8 cellular contexts compared by ENCODE assay signal in the genomic region with DNA sequence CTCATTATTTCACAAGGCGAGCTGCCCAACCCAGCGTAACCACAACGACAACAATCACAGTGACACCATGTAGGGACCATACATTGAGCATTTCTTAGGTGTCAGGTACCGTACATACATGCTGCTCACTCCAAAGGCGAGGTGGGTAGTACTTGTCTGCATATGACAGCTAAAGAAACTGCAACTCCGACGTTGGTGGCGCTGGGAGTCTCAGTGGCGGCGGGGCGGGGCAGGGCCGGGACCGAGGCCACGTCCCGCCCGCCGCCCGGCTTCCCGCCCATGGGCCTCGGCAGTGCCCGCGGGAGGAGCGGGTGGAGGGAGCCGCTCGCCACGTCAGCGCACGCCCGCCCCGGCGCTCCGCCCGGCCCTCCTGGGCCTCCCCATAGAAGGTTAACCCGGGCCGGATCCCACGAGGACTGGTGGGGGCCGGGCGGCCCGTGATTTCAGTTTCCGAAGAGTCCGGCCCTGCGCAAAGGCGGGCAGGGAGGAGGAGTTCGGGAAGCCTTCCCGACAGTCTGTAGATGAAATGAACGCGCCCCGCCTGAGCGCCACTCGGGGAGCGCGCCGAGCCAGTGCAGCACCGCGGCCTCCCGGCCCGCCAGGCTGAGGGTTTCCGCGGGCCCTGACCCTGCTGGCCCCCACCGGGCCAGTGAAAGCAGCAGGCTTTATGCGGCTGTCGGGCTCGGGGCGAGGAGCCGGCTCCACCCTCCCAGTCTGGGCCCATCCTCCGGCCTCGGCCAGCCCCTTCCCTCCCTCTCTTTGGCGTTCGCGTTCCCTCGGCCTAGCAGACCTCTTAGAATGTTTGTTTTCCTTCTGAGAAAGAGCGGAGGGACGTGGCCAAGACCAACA.
DNase-seq lines count a peak whose midpoint lies in the region; ATAC-seq and TF ChIP-seq lines count a peak whose summit lies in the region.

No MANE protein-coding gene starts in this region.

- no peaks in the 10 kb centered on the region for H3K36me3 ChIP-seq in right atrium auricular region
- no peaks in the 10 kb centered on the region for H3K36me3 ChIP-seq in psoas muscle (ENCODE audit: insufficient read depth in 1 of 2, low read depth in 1 of 2)
- H3K36me3 ChIP-seq in urinary bladder (ENCODE audit: insufficient read depth): no peaks in the 10 kb centered on the region

- peak overlapping the region; percentile 86 for H3K27ac ChIP-seq in angular gyrus (ENCODE audit: low read depth, low read length)
- peak overlapping the region; percentile 93 to 94 for H3K27ac ChIP-seq in right atrium auricular region
- peak overlapping the region; percentile 95 for H3K27ac ChIP-seq in psoas muscle
- H3K27ac ChIP-seq in urinary bladder (ENCODE audit: low read depth): peak overlapping the region; percentile 96

- TF ChIP-seq CTCF in right atrium auricular region (IDR thresholded peaks at IDR 0.05) (no peak), psoas muscle (IDR thresholded peaks at IDR 0.05) (no peak)

- peak; percentile 84 for DNase-seq in GM04503 (ENCODE audit: low read depth)
- DNase-seq in H4 (ENCODE audit: low spot score): peak; percentile 82
- peak; percentile 81 for DNase-seq in LoVo (ENCODE audit: low spot score)
- DNase-seq in T-helper 2 cell: peak; percentile 24 to 87 (median 62)
- DNase-seq in right atrium auricular region (ENCODE audit: low spot score): peak; percentile 96
- DNase-seq in psoas muscle: peak; percentile 95 to 97

- peaks cover 0 to 20% of the 10 kb centered on the region in 2 donors for H3K4me1 ChIP-seq in right atrium auricular region
- H3K4me1 ChIP-seq in psoas muscle: peaks cover 59% of the 10 kb centered on the region
- H3K4me1 ChIP-seq in urinary bladder (ENCODE audit: insufficient read depth): no peaks in the 10 kb centered on the region

- H3K27me3 ChIP-seq in right atrium auricular region (no peaks in the 10 kb centered on the region), psoas muscle (ENCODE audit: insufficient read depth in 3 of 3, low read length in 2 of 3) (no peaks in the 10 kb centered on the region)

- H3K9me3 ChIP-seq in right atrium auricular region (no peaks in the 10 kb centered on the region), psoas muscle (no peaks in the 10 kb centered on the region)

- H3K4me3 ChIP-seq in right atrium auricular region (peak overlapping the region; percentile 35 to 58), psoas muscle (peak overlapping the region; percentile 72), urinary bladder (ENCODE audit: low read depth, low read length) (peak overlapping the region; percentile 24)

- intact Hi-C loops in psoas muscle (cut with DNase I): loop anchor here (2.0 to 10.0 kb wide), 7 partner anchors 86 to 791 kb away; partner anchors contain the start of genes JUN (in 2 of the 2) and FGGY (in 1 of the 2)

- 0 to 2% (median 1%) methylated on average over 56 to 73 of the region's 73 CpGs for WGBS in psoas muscle, 3 donors
- under 1% methylated on average over 73 of the region's 73 CpGs for WGBS in urinary bladder

- peak; percentile 90 to 94 (median 92) for ATAC-seq in psoas muscle

Comparison
In these comparisons a context has a peak if more than half of its experiments do, and no peak if none do; other contexts are left out.
1. Peak in every context shown above with its lines: DNase-seq, ATAC-seq, H3K4me3 ChIP-seq and H3K27ac ChIP-seq.